ENCODE assay signal across 13 cellular contexts in the genomic region with DNA sequence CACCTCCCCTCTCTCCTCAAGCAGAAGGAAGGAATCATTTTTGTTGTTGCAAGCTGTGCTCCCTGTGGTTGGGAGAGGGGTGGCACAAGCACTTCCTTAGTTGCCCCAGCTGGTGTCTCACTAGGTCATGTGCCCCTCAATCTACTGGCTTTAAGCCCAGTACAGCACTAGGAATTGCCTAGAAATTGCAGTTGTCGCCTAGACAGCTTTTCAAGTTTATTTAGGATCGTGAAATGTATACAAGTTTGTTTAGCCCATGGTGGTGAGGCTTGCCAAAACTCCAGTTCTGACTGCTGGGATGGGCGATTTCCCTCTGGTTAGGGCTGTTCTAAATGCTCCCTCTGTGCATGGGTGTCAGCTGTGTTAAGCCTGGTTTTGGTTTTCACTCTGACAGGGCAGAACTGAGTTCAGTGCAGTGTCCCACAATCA.
DNase-seq lines count a peak whose midpoint lies in the region; ATAC-seq, FAIRE-seq and TF ChIP-seq lines count a peak whose summit lies in the region.
"Had no signal": no experiment of that assay in that cellular context is flagged by ENCODE, and none has a peak within 500 bp of the region (broad histone marks: within the 10 kb centered on the region; RNA-seq: fewer than 3 reads in every experiment).

No MANE protein-coding gene starts in this region.

- H3K36me3 ChIP-seq in right lobe of liver (no peaks in the 10 kb centered on the region), HepG2 (replicated peaks in 1 of 2; ENCODE audit: control insufficient read depth in 1 of 2, insufficient read depth in 2 of 2, low read length in 2 of 2) (no peaks in the 10 kb centered on the region), gastroesophageal sphincter (no peaks in the 10 kb centered on the region), H7 (replicated peaks; ENCODE audit: control insufficient read depth, insufficient read depth, low read length) (no peaks in the 10 kb centered on the region), WERI-Rb-1 (no peaks in the 10 kb centered on the region)

- WGBS in right lobe of liver (ENCODE audit: insufficient coverage, low coverage, low lambda C conversion rate, missing lambda C conversion rate): 58% methylated on average over 2 of the region's 3 CpGs
- WGBS in HepG2 (ENCODE audit: low lambda C conversion rate): 10% methylated on average over 3 of the region's 3 CpGs
- WGBS in gastroesophageal sphincter (ENCODE audit: low coverage in 1 of 2), 2 donors: 13 to 39% methylated on average over 2 to 3 of the region's 3 CpGs

- POLR2A ChIA-PET in HepG2 (lab: Yijun Ruan, JAX): no interaction called here

- ATAC-seq in right lobe of liver: peak in 3 of 4 donors; percentile 43 to 60 (median 60)
- ATAC-seq in HepG2: no peak
- peak; percentile 53 for ATAC-seq in gastroesophageal sphincter
- ATAC-seq: HCT116; stimulated activated memory B cell treated with anti-CD40 and anti-IgM and Interleukin-4, amounts not matched to agents 10 μg/mL and 1 μg/mL and 100 μg/mL, for 72 hours had no signal

- no peak overlapping the region for H3K4me2 ChIP-seq in HepG2 (ENCODE audit: low read depth, low read length)

- no peak for TF ChIP-seq RAD21 in HepG2 (CRISPR knock-in tag; IDR thresholded peaks at IDR 0.05)

- no peak overlapping the region for H2AFZ ChIP-seq in HepG2 (ENCODE audit: low read length)

- H4K20me1 ChIP-seq in HepG2 (ENCODE audit: insufficient read depth, low read length): no peaks in the 10 kb centered on the region

- intact Hi-C loops in right lobe of liver (cut with DNase I): no loop called here
- intact Hi-C loops in HepG2 (cut with micrococcal nuclease; ENCODE audit: unreplicated experiment): no loop called here

- no peak overlapping the region for H3K4me3 ChIP-seq in right lobe of liver
- no peak overlapping the region for H3K4me3 ChIP-seq in HepG2 (replicated peaks in 1 of 3; ENCODE audit: insufficient read depth in 1 of 3, low read depth in 2 of 3, low read length in 3 of 3)
- H3K4me3 ChIP-seq in gastroesophageal sphincter: no peak overlapping the region
- no peak overlapping the region for H3K4me3 ChIP-seq in H7 (ENCODE audit: insufficient read depth, low read depth, low read length)
- no peak overlapping the region for H3K4me3 ChIP-seq in WERI-Rb-1 (ENCODE audit: low read depth, low read length)

- TF ChIP-seq CTCF in right lobe of liver (IDR thresholded peaks at IDR 0.05): no peak
- TF ChIP-seq CTCF in HepG2 (CRISPR knock-in tag; IDR thresholded peaks at IDR 0.05): no peak
- TF ChIP-seq CTCF in gastroesophageal sphincter (IDR thresholded peaks at IDR 0.05): no peak
- TF ChIP-seq CTCF in WERI-Rb-1 (IDR thresholded peaks at IDR 0.05; ENCODE audit: low read depth, low read length): no peak

- H3K27ac ChIP-seq in right lobe of liver (no peak overlapping the region), HepG2 (ENCODE audit: extremely low read length, insufficient read depth, low read length) (no peak overlapping the region), gastroesophageal sphincter (no peak overlapping the region), WERI-Rb-1 (no peak overlapping the region)

- H3K27me3 ChIP-seq in right lobe of liver (no peaks in the 10 kb centered on the region), HepG2 (ENCODE audit: control insufficient read depth in 1 of 2, insufficient read depth in 2 of 2, low read length in 2 of 2) (no peaks in the 10 kb centered on the region), gastroesophageal sphincter (no peaks in the 10 kb centered on the region), H7 (ENCODE audit: control insufficient read depth, insufficient read depth, low read length) (no peaks in the 10 kb centered on the region), WERI-Rb-1 (ENCODE audit: insufficient read depth, low read depth, severe bottlenecking) (no peaks in the 10 kb centered on the region)

- in situ Hi-C loops in HepG2 (cut with HindIII; ENCODE audit: extremely low pct_ligation_motif_present, low pct_unique_long_range_greater_than_20kb): no loop called here

- H3K79me2 ChIP-seq in HepG2 (ENCODE audit: insufficient read depth, low read length): no peaks in the 10 kb centered on the region

- H3K9me3 ChIP-seq in right lobe of liver (no peaks in the 10 kb centered on the region), HepG2 (ENCODE audit: low read length) (no peaks in the 10 kb centered on the region), gastroesophageal sphincter (no peaks in the 10 kb centered on the region), WERI-Rb-1 (ENCODE audit: severe bottlenecking) (no peaks in the 10 kb centered on the region)

- no peak for TF ChIP-seq EP300 in HepG2 (IDR thresholded peaks at IDR 0.05; ENCODE audit: low read depth in 2 of 2, low read length in 2 of 2)
- no peak for TF ChIP-seq EP300 in HepG2 (CRISPR knock-in tag; IDR thresholded peaks at IDR 0.05; ENCODE audit: borderline replicate concordance)
- TF ChIP-seq EP300 in gastroesophageal sphincter (IDR thresholded peaks at IDR 0.05): no peak

- no peak overlapping the region for H3K9ac ChIP-seq in HepG2 (ENCODE audit: insufficient read depth, low read depth, low read length)

- no peak for FAIRE-seq in HepG2 (lab: Jason Lieb, UNC)
- FAIRE-seq: colon had no signal

- TF ChIP-seq POLR2A in right lobe of liver (IDR thresholded peaks at IDR 0.05) (no peak), HepG2 (IDR thresholded peaks at IDR 0.05; ENCODE audit: insufficient read depth in 1 of 2, low read depth in 2 of 2, low read length in 2 of 2) (no peak), gastroesophageal sphincter (IDR thresholded peaks at IDR 0.05) (no peak)

- H3K4me1 ChIP-seq in right lobe of liver: no peaks in the 10 kb centered on the region
- H3K4me1 ChIP-seq in HepG2 (ENCODE audit: insufficient read depth, low read length): no peaks in the 10 kb centered on the region
- no peaks in the 10 kb centered on the region for H3K4me1 ChIP-seq in gastroesophageal sphincter

- CTCF ChIA-PET in HepG2 (lab: Yijun Ruan, JAX; ENCODE audit: low intra/inter-chr PET ratio, low total read pairs): no interaction called here

- no TSS peak for BruUV-seq in HepG2 (replicated peaks; lab: Mats Ljungman, UMichigan)

- DNase-seq in right lobe of liver (no peak), HepG2 (ENCODE audit: low spot score) (no peak), NCI-H2081 treated with DMSO at 0.1 percent for 48 hours (lab: John Stamatoyannopoulos, UW) (peak; percentile 35), D341Med (ENCODE audit: low spot score) (no peak), H7 (no peak), WERI-Rb-1 (no peak), NCI-H226 (no peak)
- DNase-seq: SHP77; stimulated activated CD4-positive, alpha-beta T cell treated with anti-CD3 and anti-CD28 coated beads, Interleukin-2, amount 100 ng/mL, for 48 hours had no signal

TF ChIP-seq in HepG2, 621 proteins besides CTCF, POLR2A, EP300 and RAD21 (continues in another document):
- TF ChIP-seq HDAC6 (IDR thresholded peaks at IDR 0.05; ENCODE audit: low read depth, low read length): no peak
- TF ChIP-seq, protein P1, sequence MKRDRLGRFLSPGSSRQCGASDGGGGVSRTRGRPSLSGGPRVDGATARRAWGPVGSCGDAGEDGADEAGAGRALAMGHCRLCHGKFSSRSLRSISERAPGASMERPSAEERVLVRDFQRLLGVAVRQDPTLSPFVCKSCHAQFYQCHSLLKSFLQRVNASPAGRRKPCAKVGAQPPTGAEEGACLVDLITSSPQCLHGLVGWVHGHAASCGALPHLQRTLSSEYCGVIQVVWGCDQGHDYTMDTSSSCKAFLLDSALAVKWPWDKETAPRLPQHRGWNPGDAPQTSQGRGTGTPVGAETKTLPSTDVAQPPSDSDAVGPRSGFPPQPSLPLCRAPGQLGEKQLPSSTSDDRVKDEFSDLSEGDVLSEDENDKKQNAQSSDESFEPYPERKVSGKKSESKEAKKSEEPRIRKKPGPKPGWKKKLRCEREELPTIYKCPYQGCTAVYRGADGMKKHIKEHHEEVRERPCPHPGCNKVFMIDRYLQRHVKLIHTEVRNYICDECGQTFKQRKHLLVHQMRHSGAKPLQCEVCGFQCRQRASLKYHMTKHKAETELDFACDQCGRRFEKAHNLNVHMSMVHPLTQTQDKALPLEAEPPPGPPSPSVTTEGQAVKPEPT (CRISPR knock-in tag; IDR thresholded peaks at IDR 0.05; ENCODE audit: low read depth): no peak
- TF ChIP-seq FOXC1 (CRISPR knock-in tag; IDR thresholded peaks at IDR 0.05; ENCODE audit: borderline replicate concordance): no peak
- TF ChIP-seq, protein P2, sequence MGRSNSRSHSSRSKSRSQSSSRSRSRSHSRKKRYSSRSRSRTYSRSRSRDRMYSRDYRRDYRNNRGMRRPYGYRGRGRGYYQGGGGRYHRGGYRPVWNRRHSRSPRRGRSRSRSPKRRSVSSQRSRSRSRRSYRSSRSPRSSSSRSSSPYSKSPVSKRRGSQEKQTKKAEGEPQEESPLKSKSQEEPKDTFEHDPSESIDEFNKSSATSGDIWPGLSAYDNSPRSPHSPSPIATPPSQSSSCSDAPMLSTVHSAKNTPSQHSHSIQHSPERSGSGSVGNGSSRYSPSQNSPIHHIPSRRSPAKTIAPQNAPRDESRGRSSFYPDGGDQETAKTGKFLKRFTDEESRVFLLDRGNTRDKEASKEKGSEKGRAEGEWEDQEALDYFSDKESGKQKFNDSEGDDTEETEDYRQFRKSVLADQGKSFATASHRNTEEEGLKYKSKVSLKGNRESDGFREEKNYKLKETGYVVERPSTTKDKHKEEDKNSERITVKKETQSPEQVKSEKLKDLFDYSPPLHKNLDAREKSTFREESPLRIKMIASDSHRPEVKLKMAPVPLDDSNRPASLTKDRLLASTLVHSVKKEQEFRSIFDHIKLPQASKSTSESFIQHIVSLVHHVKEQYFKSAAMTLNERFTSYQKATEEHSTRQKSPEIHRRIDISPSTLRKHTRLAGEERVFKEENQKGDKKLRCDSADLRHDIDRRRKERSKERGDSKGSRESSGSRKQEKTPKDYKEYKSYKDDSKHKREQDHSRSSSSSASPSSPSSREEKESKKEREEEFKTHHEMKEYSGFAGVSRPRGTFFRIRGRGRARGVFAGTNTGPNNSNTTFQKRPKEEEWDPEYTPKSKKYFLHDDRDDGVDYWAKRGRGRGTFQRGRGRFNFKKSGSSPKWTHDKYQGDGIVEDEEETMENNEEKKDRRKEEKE (IDR thresholded peaks at IDR 0.05): no peak
- TF ChIP-seq, protein P3, sequence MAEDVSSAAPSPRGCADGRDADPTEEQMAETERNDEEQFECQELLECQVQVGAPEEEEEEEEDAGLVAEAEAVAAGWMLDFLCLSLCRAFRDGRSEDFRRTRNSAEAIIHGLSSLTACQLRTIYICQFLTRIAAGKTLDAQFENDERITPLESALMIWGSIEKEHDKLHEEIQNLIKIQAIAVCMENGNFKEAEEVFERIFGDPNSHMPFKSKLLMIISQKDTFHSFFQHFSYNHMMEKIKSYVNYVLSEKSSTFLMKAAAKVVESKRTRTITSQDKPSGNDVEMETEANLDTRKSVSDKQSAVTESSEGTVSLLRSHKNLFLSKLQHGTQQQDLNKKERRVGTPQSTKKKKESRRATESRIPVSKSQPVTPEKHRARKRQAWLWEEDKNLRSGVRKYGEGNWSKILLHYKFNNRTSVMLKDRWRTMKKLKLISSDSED (CRISPR knock-in tag; IDR thresholded peaks at IDR 0.05): no peak
- no peak for TF ChIP-seq DNMT1 (CRISPR knock-in tag; IDR thresholded peaks at IDR 0.05)
- no peak for TF ChIP-seq HNRNPUL1 (IDR thresholded peaks at IDR 0.05; ENCODE audit: low read depth, low read length)
- no peak for TF ChIP-seq SUZ12 (IDR thresholded peaks at IDR 0.05; ENCODE audit: low read depth, low read length)
- no peak for TF ChIP-seq ZNF337 (CRISPR knock-in tag; IDR thresholded peaks at IDR 0.05; ENCODE audit: borderline replicate concordance, low read depth)
